In genomic region chr1:8202182-8202905, GRCh38 we compare ENCODE assay signal across 8 cellular contexts.
A peak's percentile ranks its signal among the peaks of the same experiment; 100 is the strongest.
DNase-seq lines count a peak whose midpoint lies in the region; ATAC-seq, FAIRE-seq and TF ChIP-seq lines count a peak whose summit lies in the region.

No MANE protein-coding gene starts in this region.

- POLR2A ChIA-PET in PC-3 (lab: Charles Lee; ENCODE audit: unreplicated experiment) (interaction anchor here (0.7 kb wide), 1 partner anchor 83 kb away, joined by 3 read pairs; no protein-coding TSS in a partner anchor), T-cell (lab: Charles Lee) (no interaction called here)
- POLR2A ChIA-PET in naive thymus-derived CD4-positive, alpha-beta T cell (lab: Charles Lee), result interaction anchor here (0.6 kb wide), 1 partner anchor 13 kb away, joined by 3 read pairs; no protein-coding TSS in a partner anchor

- H3K27me3 ChIP-seq in PC-3 (ENCODE audit: low read length), result no peaks in the 10 kb centered on the region
- H3K27me3 ChIP-seq in naive thymus-derived CD4-positive, alpha-beta T cell (ENCODE audit: control insufficient read depth in 2 of 2, insufficient read depth in 2 of 2, low read length in 2 of 2), result no peaks in the 10 kb centered on the region

- 0 out of 2 replicates have a peak, but pooled peaks cover 3% of the 10 kb centered on the region for H3K79me2 ChIP-seq in PC-3 (ENCODE audit: low read length)

- H3K9me3 Mint-ChIP-seq in nephron progenitor cell (no peaks in the 10 kb centered on the region), T-cell (no peaks in the 10 kb centered on the region)
- H3K9me3 Mint-ChIP-seq in naive thymus-derived CD4-positive, alpha-beta T cell, result no peaks in the 10 kb centered on the region

- FAIRE-seq in A204.1 (lab: Jason Lieb, UNC), result peak; percentile 70

- CTCF ChIA-PET in PC-3 (lab: Charles Lee) (no interaction called here), T-cell (lab: Charles Lee) (no interaction called here)
- CTCF ChIA-PET in naive thymus-derived CD4-positive, alpha-beta T cell (lab: Charles Lee), result no interaction called here

- H3K27ac Mint-ChIP-seq in nephron progenitor cell (peak overlapping the region; percentile 25), T-cell (no peak overlapping the region)
- H3K27ac Mint-ChIP-seq in naive thymus-derived CD4-positive, alpha-beta T cell, result no peak overlapping the region

- BruUV-seq in PC-3 (replicated peaks; lab: Mats Ljungman, UMichigan), result no TSS peak

- intact Hi-C loops in PC-3 (cut with micrococcal nuclease), result no loop called here
- intact Hi-C loops in naive thymus-derived CD4-positive, alpha-beta T cell (cut with micrococcal nuclease), result no loop called here

- no peaks in the 10 kb centered on the region for H3K9me2 ChIP-seq in PC-3 (replicated peaks; ENCODE audit: low read length)

- H3K9me3 ChIP-seq in PC-3 (ENCODE audit: low read length), result no peaks in the 10 kb centered on the region
- H3K9me3 ChIP-seq in naive thymus-derived CD4-positive, alpha-beta T cell (ENCODE audit: control insufficient read depth in 2 of 3, low read length in 3 of 3), result no peaks in the 10 kb centered on the region

- H3K4me3 Mint-ChIP-seq in nephron progenitor cell (no peak overlapping the region), T-cell (no peak overlapping the region)
- H3K4me3 Mint-ChIP-seq in naive thymus-derived CD4-positive, alpha-beta T cell, result no peak overlapping the region

- H3K36me3 Mint-ChIP-seq in nephron progenitor cell (ENCODE audit: low read depth) (no peaks in the 10 kb centered on the region), T-cell (no peaks in the 10 kb centered on the region)
- H3K36me3 Mint-ChIP-seq in naive thymus-derived CD4-positive, alpha-beta T cell, result peaks cover 0 to 3% (median 0%) of the 10 kb centered on the region in 5 donors

- H3K9ac ChIP-seq in PC-3 (ENCODE audit: low read length), result peak overlapping the region; percentile 80

- H4K20me1 ChIP-seq in PC-3 (ENCODE audit: low read length), result no peaks in the 10 kb centered on the region

- H3K27ac ChIP-seq in PC-3 (ENCODE audit: low read length), result peak overlapping the region; percentile 98
- H3K27ac ChIP-seq in naive thymus-derived CD4-positive, alpha-beta T cell (ENCODE audit: low read depth, low read length), result no peak overlapping the region

- DNase-seq in PC-3 (peak; percentile 76), nephron progenitor cell (peak; percentile 23), T-cell (no peak), DMS79 treated with DMSO at 0.1 percent for 48 hours (lab: John Stamatoyannopoulos, UW) (no peak), activated T-cell treated with anti-CD3 and anti-CD28 coated beads for 4 hours (no peak)
- no peak for DNase-seq in naive thymus-derived CD4-positive, alpha-beta T cell

- H3K4me1 Mint-ChIP-seq in nephron progenitor cell (peaks cover 74% of the 10 kb centered on the region), T-cell (peaks cover 6 to 14% (median 9%) of the 10 kb centered on the region in 3 donors)
- peaks cover 0 to 8% (median 3%) of the 10 kb centered on the region in 7 donors for H3K4me1 Mint-ChIP-seq in naive thymus-derived CD4-positive, alpha-beta T cell

- no peak overlapping the region for H2AFZ ChIP-seq in PC-3 (ENCODE audit: low read length)

- 0 out of 2 replicates have a peak, but pooled peaks have one; percentile 5 for ATAC-seq in PC-3
- peak; percentile 58 for ATAC-seq in esophagus mucosa
- no peak for ATAC-seq in T-cell (replicated peaks in 1 of 4)
- ATAC-seq in naive thymus-derived CD4-positive, alpha-beta T cell, result no peak

- H3F3A ChIP-seq in PC-3 (ENCODE audit: low read length, unreplicated experiment), result peaks cover 9% of the 10 kb centered on the region

- no peak for TF ChIP-seq CTCF in PC-3 (conservative IDR thresholded peaks at IDR 0.05; ENCODE audit: low read depth, low read length)
- no peak for TF ChIP-seq CTCF in nephron progenitor cell (IDR thresholded peaks at IDR 0.05)

- peak overlapping the region; percentile 25 for H3K4me2 ChIP-seq in PC-3 (ENCODE audit: low read length)

- H3K36me3 ChIP-seq in PC-3 (ENCODE audit: low read depth, low read length), result no peaks in the 10 kb centered on the region
- no peaks in the 10 kb centered on the region for H3K36me3 ChIP-seq in naive thymus-derived CD4-positive, alpha-beta T cell (ENCODE audit: control insufficient read depth in 2 of 3, insufficient read depth in 3 of 3, low read length in 3 of 3)

- H3K27me3 Mint-ChIP-seq in nephron progenitor cell (ENCODE audit: low read depth, poor library complexity) (no peaks in the 10 kb centered on the region), T-cell (peaks cover 0 to 3% of the 10 kb centered on the region in 2 donors)
- no peaks in the 10 kb centered on the region for H3K27me3 Mint-ChIP-seq in naive thymus-derived CD4-positive, alpha-beta T cell

- no peak overlapping the region for H3K4me3 ChIP-seq in PC-3 (ENCODE audit: low read length)
- H3K4me3 ChIP-seq in naive thymus-derived CD4-positive, alpha-beta T cell (ENCODE audit: low read length), result no peak overlapping the region

- H3K4me1 ChIP-seq in PC-3 (ENCODE audit: insufficient read depth, low read length), result peaks cover 59% of the 10 kb centered on the region
- H3K4me1 ChIP-seq in naive thymus-derived CD4-positive, alpha-beta T cell (ENCODE audit: control insufficient read depth in 2 of 2, insufficient read depth in 2 of 2, low read length in 2 of 2), result no peaks in the 10 kb centered on the region

Comparison
In these comparisons a context has a peak if more than half of its experiments do, and no peak if none do; other contexts are left out.
1. ATAC-seq: peak in PC-3 (single experiment) and esophagus mucosa (single experiment); none in T-cell (0 of 4) and naive thymus-derived CD4-positive, alpha-beta T cell (single experiment).
2. DNase-seq: peak in PC-3 (single experiment) and nephron progenitor cell (single experiment); none in T-cell (0 of 34), DMS79 treated with DMSO at 0.1 percent for 48 hours (single experiment), activated T-cell treated with anti-CD3 and anti-CD28 coated beads for 4 hours (single experiment) and naive thymus-derived CD4-positive, alpha-beta T cell (0 of 9).
3. POLR2A ChIA-PET loops: an anchor here in PC-3 (0.7 kb wide) and naive thymus-derived CD4-positive, alpha-beta T cell (0.6 kb wide); none called in T-cell.